Comparison of ENCODE assay signal across 12 cellular contexts in the genomic region with DNA sequence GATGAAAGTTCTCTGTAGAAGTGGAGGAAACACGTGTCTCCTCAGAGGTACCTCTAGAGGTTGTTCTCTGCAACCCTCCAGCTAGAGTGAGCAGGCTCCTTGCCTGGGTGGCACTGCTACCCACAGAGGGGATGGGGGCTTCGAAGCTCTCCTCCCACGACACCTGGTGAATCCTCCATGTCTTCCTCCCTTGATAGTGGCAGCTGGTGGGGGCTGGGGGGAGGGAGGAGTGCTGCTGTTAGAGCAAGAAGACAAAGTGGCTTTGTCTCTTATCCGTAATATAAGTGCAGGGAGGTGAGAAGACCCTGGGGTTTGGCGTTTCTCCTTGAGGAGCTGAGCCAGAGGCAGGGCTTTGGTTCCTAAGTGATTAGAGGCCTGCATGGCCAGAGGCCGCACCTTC. TPM values are rescaled to one million over a fixed set of nuclear protein-coding genes. Genes with fewer than 3 reads are reported as not detected.
A peak's percentile ranks its signal among the peaks of the same experiment; 100 is the strongest.
DNase-seq lines count a peak whose midpoint lies in the region; ATAC-seq, FAIRE-seq and TF ChIP-seq lines count a peak whose summit lies in the region.
"Had no signal": no experiment of that assay in that cellular context is flagged by ENCODE, and none has a peak within 500 bp of the region (broad histone marks: within the 10 kb centered on the region; RNA-seq: fewer than 3 reads in every experiment).

No MANE protein-coding gene starts in this region.

- no peaks in the 10 kb centered on the region for H3K9me3 Mint-ChIP-seq in central memory CD8-positive, alpha-beta T cell
- no peaks in the 10 kb centered on the region for H3K9me3 Mint-ChIP-seq in mesothelial cell of epicardium
- no peaks in the 10 kb centered on the region for H3K9me3 Mint-ChIP-seq in stimulated activated naive CD8-positive, alpha-beta T cell treated with anti-CD3 and anti-CD28 coated beads, Interleukin-15, amount 100 ng/mL, for 72 hours

- H3K9me3 ChIP-seq in SJCRH30 (replicated peaks) (no peaks in the 10 kb centered on the region), kidney (ENCODE audit: control insufficient read depth in 1 of 2, low read length in 2 of 2) (no peaks in the 10 kb centered on the region)
- H3K9me3 ChIP-seq: MG63, SJSA1 had no signal

- H3K4me1 ChIP-seq in SJCRH30 = peaks cover 29% of the 10 kb centered on the region
- H3K4me1 ChIP-seq in kidney (ENCODE audit: control insufficient read depth in 1 of 2, insufficient read depth in 1 of 2, low read depth in 1 of 2, low read length in 2 of 2) = peaks cover 4 to 24% of the 10 kb centered on the region in 2 donors

- intact Hi-C loops in kidney (cut with DNase I) = no loop called here

- TF ChIP-seq CTCF in mesothelial cell of epicardium (IDR thresholded peaks at IDR 0.05; ENCODE audit: unreplicated experiment) = no peak
- TF ChIP-seq CTCF in kidney (IDR thresholded peaks at IDR 0.05; ENCODE audit: borderline replicate concordance, extremely low read depth, insufficient read depth) = no peak

- H3K4me1 Mint-ChIP-seq in central memory CD8-positive, alpha-beta T cell = peaks cover 91% of the 10 kb centered on the region
- peaks cover 54% of the 10 kb centered on the region for H3K4me1 Mint-ChIP-seq in mesothelial cell of epicardium
- H3K4me1 Mint-ChIP-seq in stimulated activated naive CD8-positive, alpha-beta T cell treated with anti-CD3 and anti-CD28 coated beads, Interleukin-15, amount 100 ng/mL, for 72 hours = peaks cover 58% of the 10 kb centered on the region

- peak overlapping the region; percentile 64 for H3K4me3 Mint-ChIP-seq in central memory CD8-positive, alpha-beta T cell
- no peak overlapping the region for H3K4me3 Mint-ChIP-seq in mesothelial cell of epicardium
- H3K4me3 Mint-ChIP-seq in stimulated activated naive CD8-positive, alpha-beta T cell treated with anti-CD3 and anti-CD28 coated beads, Interleukin-15, amount 100 ng/mL, for 72 hours = no peak overlapping the region

- no peak for FAIRE-seq in kidney (lab: Jason Lieb, UNC)

- H3K27me3 ChIP-seq in SJCRH30 = no peaks in the 10 kb centered on the region
- H3K27me3 ChIP-seq: MG63, SJSA1 had no signal

- H3K27ac Mint-ChIP-seq in central memory CD8-positive, alpha-beta T cell (ENCODE audit: low read depth) = peak overlapping the region; percentile 99
- peak overlapping the region; percentile 92 for H3K27ac Mint-ChIP-seq in mesothelial cell of epicardium
- peak overlapping the region in 1 of 2 donors; percentile 16 for H3K27ac Mint-ChIP-seq in stimulated activated naive CD8-positive, alpha-beta T cell treated with anti-CD3 and anti-CD28 coated beads, Interleukin-15, amount 100 ng/mL, for 72 hours

- no peak overlapping the region for H3K9ac ChIP-seq in kidney (ENCODE audit: low read length in 2 of 2)

- no peak overlapping the region; the same call in 1 of the 2 replicates for H3K27ac ChIP-seq in SJCRH30
- peak overlapping the region; percentile 58 for H3K27ac ChIP-seq in substantia nigra (ENCODE audit: low read depth, low read length, poor library complexity, severe bottlenecking)
- no peak overlapping the region for H3K27ac ChIP-seq in kidney (ENCODE audit: low read depth in 2 of 2, low read length in 2 of 2)
- H3K27ac ChIP-seq: SJSA1 had no signal

- H3K36me3 ChIP-seq in SJCRH30 (no peaks in the 10 kb centered on the region), kidney (ENCODE audit: control insufficient read depth in 1 of 2, insufficient read depth in 2 of 2, low read length in 2 of 2) (no peaks in the 10 kb centered on the region)

- peaks cover 19% of the 10 kb centered on the region for H3K36me3 Mint-ChIP-seq in central memory CD8-positive, alpha-beta T cell (ENCODE audit: insufficient read depth)
- peaks cover 19% of the 10 kb centered on the region for H3K36me3 Mint-ChIP-seq in mesothelial cell of epicardium

- no peak for ATAC-seq in central memory CD8-positive, alpha-beta T cell (replicated peaks; ENCODE audit: extremely low read depth, poor library complexity, severe bottlenecking)
- ATAC-seq in HG02840 (IDR thresholded peaks at IDR 0.05; ENCODE audit: low FRiP score, unreplicated experiment) = no peak
- no peak for ATAC-seq in stimulated activated naive CD8-positive, alpha-beta T cell treated with anti-CD3 and anti-CD28 coated beads, Interleukin-15, amount 100 ng/mL, for 72 hours

- H3K27me3 Mint-ChIP-seq in central memory CD8-positive, alpha-beta T cell = no peaks in the 10 kb centered on the region
- no peaks in the 10 kb centered on the region for H3K27me3 Mint-ChIP-seq in mesothelial cell of epicardium (ENCODE audit: low read depth)
- H3K27me3 Mint-ChIP-seq in stimulated activated naive CD8-positive, alpha-beta T cell treated with anti-CD3 and anti-CD28 coated beads, Interleukin-15, amount 100 ng/mL, for 72 hours = no peaks in the 10 kb centered on the region

- H3K4me3 ChIP-seq in SJCRH30 (no peak overlapping the region), kidney (ENCODE audit: low read length in 2 of 2) (no peak overlapping the region)
- H3K4me3 ChIP-seq: MG63, SJSA1 had no signal

- DNase-seq in SJCRH30 (peak; percentile 26 to 41), mesothelial cell of epicardium (ENCODE audit: low spot score in 2 of 2, unreplicated experiment in 2 of 2) (no peak), substantia nigra (lab: John Stamatoyannopoulos, UW) (peak in 2 of 49 donors; percentile 9 to 23), kidney (no peak)
- DNase-seq in central memory CD8-positive, alpha-beta T cell (ENCODE audit: low spot score in 2 of 2) = no peak
- DNase-seq in stimulated activated naive CD8-positive, alpha-beta T cell treated with anti-CD3 and anti-CD28 coated beads, Interleukin-15, amount 100 ng/mL, for 72 hours = no peak
- DNase-seq: cerebellar nuclear complex, DMS79, GOT3 had no signal

RNA-seq across cellular contexts. Expression of gene ATP2B4, which starts 45.2 kb away (rescaled TPM):
- 42.5 and 44.4 TPM in 2 replicates for total RNA-seq in SJCRH30 (2014; rRNA removed; shearing (Covaris generic))
- 234 to 238 TPM (median 237 TPM) in 3 replicates for total RNA-seq in mesothelial cell of epicardium
- 67.4 TPM for total RNA-seq in kidney
- polyA plus RNA-seq in kidney (ENCODE audit: insufficient read depth, low read depth, low replicate concordance) = 19.7 TPM

Comparison
In these comparisons a context has a peak if more than half of its experiments do, and no peak if none do; other contexts are left out.
1. DNase-seq: peak in SJCRH30 (2 of 2); none in central memory CD8-positive, alpha-beta T cell (0 of 2), mesothelial cell of epicardium (0 of 2), kidney (single experiment) and stimulated activated naive CD8-positive, alpha-beta T cell treated with anti-CD3 and anti-CD28 coated beads, Interleukin-15, amount 100 ng/mL, for 72 hours (0 of 2).